Comparison of ENCODE assay signal across 8 cellular contexts in the genomic region with DNA sequence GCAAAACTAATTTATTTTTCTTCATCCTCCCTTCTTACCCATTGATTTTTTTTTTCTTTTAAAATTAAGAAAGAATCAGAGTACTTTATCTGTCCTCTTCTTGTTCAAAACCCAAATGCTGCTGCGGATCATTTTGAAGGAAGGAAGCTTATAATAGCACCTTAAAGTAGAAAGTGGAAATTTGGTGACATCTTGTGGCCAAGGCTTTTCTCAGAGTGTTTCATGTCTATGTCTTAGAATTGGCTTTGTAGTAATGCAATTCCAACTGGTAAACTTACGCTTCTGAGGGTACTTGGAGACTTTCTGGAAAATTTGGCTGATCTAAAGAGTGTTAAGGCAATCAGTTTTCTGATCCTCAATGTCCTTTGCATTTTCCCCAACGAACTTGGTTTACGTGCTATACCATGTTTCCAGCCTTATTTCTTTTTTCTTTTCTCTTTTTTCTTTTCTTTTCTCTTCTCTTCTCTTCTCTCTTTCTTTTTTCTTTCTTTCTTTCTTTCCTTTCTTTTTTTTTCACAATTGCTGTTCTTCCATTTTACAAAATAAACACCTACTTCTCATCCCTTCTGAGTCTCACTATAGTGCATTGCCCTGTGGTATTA.
A peak's percentile ranks its signal among the peaks of the same experiment; 100 is the strongest.
DNase-seq lines count a peak whose midpoint lies in the region; ATAC-seq lines count a peak whose summit lies in the region.

No MANE protein-coding gene starts in this region.

- peak; percentile 17 for DNase-seq in activated CD8-positive, alpha-beta memory T cell treated with anti-CD3 and anti-CD28 coated beads, Interleukin-2, amount 50 U/mL, for 4 hours
- DNase-seq in activated CD8-positive, alpha-beta memory T cell treated with anti-CD3 and anti-CD28 coated beads, Interleukin-2, amount 50 U/mL, for 48 hours: no peak
- DNase-seq in SW480 (ENCODE audit: low spot score) (peak; percentile 27), hepatic stellate cell (ENCODE audit: low spot score) (peak; percentile 19), NCI-H2171 treated with DMSO at 0.1 percent for 48 hours (lab: John Stamatoyannopoulos, UW) (no peak), hypothalamus (lab: John Stamatoyannopoulos, UW) (no peak)

- ATAC-seq in GM19395 (IDR thresholded peaks at IDR 0.05; ENCODE audit: unreplicated experiment): peak; percentile 93
- ATAC-seq in HG03432 (IDR thresholded peaks at IDR 0.05; ENCODE audit: unreplicated experiment): peak; percentile 89

Comparison
In these comparisons a context has a peak if more than half of its experiments do, and no peak if none do; other contexts are left out.
1. DNase-seq: peak in activated CD8-positive, alpha-beta memory T cell treated with anti-CD3 and anti-CD28 coated beads, Interleukin-2, amount 50 U/mL, for 4 hours (single experiment), SW480 (single experiment) and hepatic stellate cell (single experiment); none in activated CD8-positive, alpha-beta memory T cell treated with anti-CD3 and anti-CD28 coated beads, Interleukin-2, amount 50 U/mL, for 48 hours (single experiment), NCI-H2171 treated with DMSO at 0.1 percent for 48 hours (single experiment) and hypothalamus (0 of 51).